24 cellular contexts compared by ENCODE assay signal in the genomic region with DNA sequence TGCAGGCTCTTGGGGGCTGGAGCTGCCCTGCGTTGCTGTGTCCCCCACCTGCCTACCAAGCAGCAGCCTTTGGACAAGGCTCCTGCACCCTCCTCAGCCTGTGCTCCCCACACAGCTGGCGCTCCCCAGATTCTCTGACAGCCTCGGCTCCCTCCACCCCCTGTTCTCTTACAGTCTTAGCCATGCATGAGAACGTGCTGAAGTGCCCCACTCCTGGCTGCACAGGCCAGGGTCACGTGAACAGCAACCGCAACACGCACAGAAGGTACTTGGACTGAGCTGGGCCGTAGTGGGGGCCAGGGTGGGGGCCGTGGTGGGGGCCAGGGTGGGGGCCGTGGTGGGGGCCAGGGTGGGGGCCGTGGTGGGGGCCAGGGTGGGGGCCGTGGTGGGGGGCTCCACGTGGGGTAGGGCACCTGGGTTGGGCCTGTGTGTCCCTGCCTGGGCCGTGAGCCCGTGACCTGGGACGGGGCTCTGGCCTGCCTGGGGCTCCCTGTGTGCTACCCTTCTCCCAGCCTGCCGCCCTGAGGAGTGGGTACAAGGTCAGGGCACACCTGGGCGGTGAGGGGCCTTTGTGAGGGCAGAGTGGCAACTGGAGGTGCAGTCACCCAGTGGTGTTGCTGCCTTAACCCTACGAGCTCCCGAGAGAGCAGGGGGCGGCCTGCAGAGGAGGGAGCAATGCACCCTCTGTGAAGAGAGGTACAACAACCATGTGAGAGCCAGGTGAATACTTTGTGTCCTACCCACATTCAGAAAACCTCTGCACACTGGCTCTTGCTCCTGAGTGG. TPM values are rescaled to one million over a fixed set of nuclear protein-coding genes. Genes with fewer than 3 reads are reported as not detected.
DNase-seq lines count a peak whose midpoint lies in the region; ATAC-seq and TF ChIP-seq lines count a peak whose summit lies in the region.
"Had no signal": no experiment of that assay in that cellular context is flagged by ENCODE, and none has a peak within 500 bp of the region (broad histone marks: within the 10 kb centered on the region; RNA-seq: fewer than 3 reads in every experiment).

No MANE protein-coding gene starts in this region.

- no peaks in the 10 kb centered on the region for H3K9me3 ChIP-seq in BLaER1
- H3K9me3 ChIP-seq in right cardiac atrium (ENCODE audit: control insufficient read depth, low read length), result no peaks in the 10 kb centered on the region
- H3K9me3 ChIP-seq in psoas muscle, result no peaks in the 10 kb centered on the region
- H3K9me3 ChIP-seq: ovary, right lobe of liver, stomach had no signal

- H3K27ac Mint-ChIP-seq in activated T-helper 17 cell treated with anti-CD3 and anti-CD28 coated beads, Interleukin-2, amount 50 U/mL, for 72 hours, result no peak overlapping the region
- H3K27ac Mint-ChIP-seq in activated CD4-positive, alpha-beta T cell treated with anti-CD3 and anti-CD28 coated beads for 36 hours, result no peak overlapping the region
- H3K27ac Mint-ChIP-seq: activated naive CD8-positive, alpha-beta T cell treated with anti-CD3 and anti-CD28 coated beads, Interleukin-2, amount 50 U/mL, for 24 hours had no signal

- TF ChIP-seq CTCF in VCaP (conservative IDR thresholded peaks at IDR 0.05) (no peak), psoas muscle (IDR thresholded peaks at IDR 0.05) (no peak)

- H3K9me3 Mint-ChIP-seq in activated T-helper 17 cell treated with anti-CD3 and anti-CD28 coated beads, Interleukin-2, amount 50 U/mL, for 72 hours, result no peaks in the 10 kb centered on the region
- H3K9me3 Mint-ChIP-seq in activated CD4-positive, alpha-beta T cell treated with anti-CD3 and anti-CD28 coated beads for 36 hours (ENCODE audit: low read depth), result no peaks in the 10 kb centered on the region
- H3K9me3 Mint-ChIP-seq: activated naive CD8-positive, alpha-beta T cell treated with anti-CD3 and anti-CD28 coated beads, Interleukin-2, amount 50 U/mL, for 24 hours; nephron; WTC11 had no signal

- 71% methylated on average over 21 of the region's 21 CpGs for WGBS in right cardiac atrium
- 75 to 80% (median 75%) methylated on average over 19 to 21 of the region's 21 CpGs for WGBS in psoas muscle, 3 donors

- H3K27ac ChIP-seq in BLaER1, result no peak overlapping the region
- peak overlapping the region; percentile 99 for H3K27ac ChIP-seq in VCaP
- H3K27ac ChIP-seq in right cardiac atrium (ENCODE audit: low read length), result peak overlapping the region; percentile 49
- peak overlapping the region; percentile 23 for H3K27ac ChIP-seq in psoas muscle
- H3K27ac ChIP-seq: right lobe of liver had no signal

- peak overlapping the region; percentile 77 for H3K4me2 ChIP-seq in BLaER1

- H3K9ac ChIP-seq in BLaER1, result 0 out of 2 replicates have a peak overlapping the region, but pooled peaks have one; percentile 12

- CTCF ChIA-PET in activated CD4-positive, alpha-beta T cell treated with anti-CD3 and anti-CD28 coated beads for 36 hours (lab: Charles Lee), result no interaction called here

- peaks cover 4% of the 10 kb centered on the region for H3K27me3 Mint-ChIP-seq in activated T-helper 17 cell treated with anti-CD3 and anti-CD28 coated beads, Interleukin-2, amount 50 U/mL, for 72 hours
- H3K27me3 Mint-ChIP-seq in activated CD4-positive, alpha-beta T cell treated with anti-CD3 and anti-CD28 coated beads for 36 hours, result no peaks in the 10 kb centered on the region
- H3K27me3 Mint-ChIP-seq: activated naive CD8-positive, alpha-beta T cell treated with anti-CD3 and anti-CD28 coated beads, Interleukin-2, amount 50 U/mL, for 24 hours had no signal

- POLR2A ChIA-PET in activated CD4-positive, alpha-beta T cell treated with anti-CD3 and anti-CD28 coated beads for 36 hours (lab: Charles Lee), result no interaction called here

- H3K27me3 ChIP-seq in BLaER1, result no peaks in the 10 kb centered on the region
- H3K27me3 ChIP-seq in right cardiac atrium (ENCODE audit: control insufficient read depth, insufficient read depth), result no peaks in the 10 kb centered on the region
- no peaks in the 10 kb centered on the region for H3K27me3 ChIP-seq in psoas muscle (ENCODE audit: insufficient read depth in 3 of 3, low read length in 2 of 3)
- H3K27me3 ChIP-seq: ovary, right lobe of liver, stomach had no signal

- no peak overlapping the region for H3K4me3 Mint-ChIP-seq in activated T-helper 17 cell treated with anti-CD3 and anti-CD28 coated beads, Interleukin-2, amount 50 U/mL, for 72 hours
- no peak overlapping the region for H3K4me3 Mint-ChIP-seq in activated CD4-positive, alpha-beta T cell treated with anti-CD3 and anti-CD28 coated beads for 36 hours
- H3K4me3 Mint-ChIP-seq: activated naive CD8-positive, alpha-beta T cell treated with anti-CD3 and anti-CD28 coated beads, Interleukin-2, amount 50 U/mL, for 24 hours; WTC11 had no signal

- H3K36me3 ChIP-seq in BLaER1, result no peaks in the 10 kb centered on the region
- H3K36me3 ChIP-seq in psoas muscle (ENCODE audit: insufficient read depth in 1 of 2, low read depth in 1 of 2), result no peaks in the 10 kb centered on the region
- H3K36me3 ChIP-seq: ovary, right lobe of liver, stomach had no signal

- DNase-seq in right cardiac atrium (peak in 1 of 3 donors; percentile 62), psoas muscle (no peak), mesenteric fat pad (ENCODE audit: low spot score) (no peak), DMS 273 treated with DMSO at 0.1 percent for 48 hours (lab: John Stamatoyannopoulos, UW) (no peak)
- no peak for DNase-seq in activated CD4-positive, alpha-beta T cell treated with anti-CD3 and anti-CD28 coated beads for 36 hours
- DNase-seq: activated CD4-positive, alpha-beta T cell treated with anti-CD3 and anti-CD28 coated beads, Interleukin-2, amount 50 U/mL, for 48 hours; activated gamma-delta T cell; activated naive CD8-positive, alpha-beta T cell treated with anti-CD3 and anti-CD28 coated beads, Interleukin-2, amount 50 U/mL, for 24 hours; AML-193; Kasumi-1; left colon; NCI-H1048; NCI-H2029; T-helper 9 cell; trophoblast cell had no signal

- ATAC-seq in right cardiac atrium (peak; percentile 30 to 34), psoas muscle (peak in 3 of 4 donors; percentile 3 to 32 (median 13))
- ATAC-seq in activated T-helper 17 cell treated with anti-CD3 and anti-CD28 coated beads, Interleukin-2, amount 50 U/mL, for 72 hours (replicated peaks), result no peak
- no peak for ATAC-seq in activated CD4-positive, alpha-beta T cell treated with anti-CD3 and anti-CD28 coated beads for 36 hours
- ATAC-seq: activated naive CD8-positive, alpha-beta T cell treated with anti-CD3 and anti-CD28 coated beads, Interleukin-2, amount 50 U/mL, for 24 hours; left colon; WTC11 had no signal

- peaks cover 67% of the 10 kb centered on the region for H3K4me1 ChIP-seq in BLaER1
- peaks cover 5% of the 10 kb centered on the region for H3K4me1 ChIP-seq in right cardiac atrium (ENCODE audit: control insufficient read depth, insufficient read depth, low read length)
- H3K4me1 ChIP-seq in psoas muscle, result peaks cover 31% of the 10 kb centered on the region

- no peaks in the 10 kb centered on the region for H3K36me3 Mint-ChIP-seq in activated T-helper 17 cell treated with anti-CD3 and anti-CD28 coated beads, Interleukin-2, amount 50 U/mL, for 72 hours (ENCODE audit: low read depth)
- H3K36me3 Mint-ChIP-seq in activated CD4-positive, alpha-beta T cell treated with anti-CD3 and anti-CD28 coated beads for 36 hours (ENCODE audit: low read depth), result no peaks in the 10 kb centered on the region
- H3K36me3 Mint-ChIP-seq: WTC11 had no signal

- H4K20me1 ChIP-seq in BLaER1, result no peaks in the 10 kb centered on the region

- intact Hi-C loops in right cardiac atrium (cut with DNase I), result no loop called here
- intact Hi-C loops in psoas muscle (cut with DNase I), result no loop called here
- intact Hi-C loops in activated CD4-positive, alpha-beta T cell treated with anti-CD3 and anti-CD28 coated beads for 36 hours (cut with DNase I, micrococcal nuclease), result no loop called here

- peaks cover 11% of the 10 kb centered on the region for H3K4me1 Mint-ChIP-seq in activated T-helper 17 cell treated with anti-CD3 and anti-CD28 coated beads, Interleukin-2, amount 50 U/mL, for 72 hours
- H3K4me1 Mint-ChIP-seq in activated CD4-positive, alpha-beta T cell treated with anti-CD3 and anti-CD28 coated beads for 36 hours, result peaks cover 14% of the 10 kb centered on the region
- H3K4me1 Mint-ChIP-seq: WTC11 had no signal

- no peak overlapping the region for H3K4me3 ChIP-seq in BLaER1
- no peak overlapping the region for H3K4me3 ChIP-seq in right cardiac atrium (ENCODE audit: low read length)
- no peak overlapping the region for H3K4me3 ChIP-seq in psoas muscle
- H3K4me3 ChIP-seq: ovary, right lobe of liver, stomach had no signal

RNA-seq across cellular contexts. Expression of gene PCMTD2, which starts 43.5 kb away (rescaled TPM):
- total RNA-seq in right cardiac atrium, result 100 to 1,000 TPM in 1 of 4 donors, 10 to 100 TPM in 3; 62.2 to 101 (median 85.7) TPM
- polyA plus RNA-seq in right cardiac atrium, result 44.1 TPM
- 10 to 100 TPM; 37.7 to 47.3 (median 41.7) TPM for total RNA-seq in psoas muscle
- polyA plus RNA-seq in psoas muscle, result 10 to 100 TPM; 11.7 to 37.8 (median 17.4) TPM
- total RNA-seq in activated T-helper 17 cell treated with anti-CD3 and anti-CD28 coated beads, Interleukin-2, amount 50 U/mL, for 72 hours, result 10 to 100 TPM; 29.6 to 37.9 TPM
- 10 to 100 TPM; 32.7 to 37.8 TPM for total RNA-seq in activated CD4-positive, alpha-beta T cell treated with anti-CD3 and anti-CD28 coated beads for 36 hours
- total RNA-seq in mesenteric fat pad, result 33.7 TPM

RNA-seq across cellular contexts. Expression of gene MYT1, which starts 47.8 kb away (rescaled TPM):
- total RNA-seq in right cardiac atrium, result 1 to 10 TPM in 3 of 4 donors, under 1 TPM in 1; 0.31 to 1.5 (median 1.3) TPM
- 0.57 TPM for polyA plus RNA-seq in right cardiac atrium
- total RNA-seq in psoas muscle, result not detected
- under 1 TPM in 1 of 3 donors, not detected in 2; under 0.01 TPM for polyA plus RNA-seq in psoas muscle
- total RNA-seq in activated T-helper 17 cell treated with anti-CD3 and anti-CD28 coated beads, Interleukin-2, amount 50 U/mL, for 72 hours, result under 1 TPM in 1 of 2 donors, not detected in 1; 0.16 TPM
- total RNA-seq in activated CD4-positive, alpha-beta T cell treated with anti-CD3 and anti-CD28 coated beads for 36 hours, result under 1 TPM; 0.12 to 0.14 TPM
- total RNA-seq in mesenteric fat pad, result not detected
- total RNA-seq: mononuclear cell had no signal

Comparison
In these comparisons a context has a peak if more than half of its experiments do, and no peak if none do; other contexts are left out.
1. ATAC-seq: peak in right cardiac atrium (2 of 2) and psoas muscle (3 of 4); none in activated T-helper 17 cell treated with anti-CD3 and anti-CD28 coated beads, Interleukin-2, amount 50 U/mL, for 72 hours (single experiment) and activated CD4-positive, alpha-beta T cell treated with anti-CD3 and anti-CD28 coated beads for 36 hours (single experiment).